ENCODE assay signal across 12 cellular contexts in genomic region chr18:70160075-70160678, GRCh38.
"Had no signal": no experiment of that assay in that cellular context is flagged by ENCODE, and none has a peak within 500 bp of the region (broad histone marks: within the 10 kb centered on the region; RNA-seq: fewer than 3 reads in every experiment).

No MANE protein-coding gene starts in this region.

- H3K27me3 Mint-ChIP-seq: activated CD4-positive, alpha-beta T cell treated with anti-CD3 and anti-CD28 coated beads, Interleukin-2, amount 10 ng/mL, durations not matched to agents 7 days and 5 days had no signal

- H3K4me3 ChIP-seq: cardiac muscle cell, ovary, upper lobe of left lung had no signal

- H3K36me3 ChIP-seq: ovary had no signal

- H3K4me1 ChIP-seq: upper lobe of left lung had no signal

- DNase-seq: activated CD4-positive, alpha-beta T cell treated with anti-CD3 and anti-CD28 coated beads, Interleukin-2, amount 10 ng/mL, durations not matched to agents 7 days and 5 days; activated naive CD4-positive, alpha-beta T cell; activated T-cell treated with anti-CD3 and anti-CD28 coated beads, Interleukin-2, amount 50 U/mL, for 72 hours; hippocampal formation; kidney glomerular epithelial cell; ovary; stimulated activated CD4-positive, alpha-beta T cell treated with anti-CD3 and anti-CD28 coated beads, Interleukin-12 subunit alpha, Interleukin-12 subunit beta, amount 100 ng/mL, for 4 hours; stimulated activated naive CD4-positive, alpha-beta T cell treated with Interleukin-2 at 50 U/mL for 16 hours; upper lobe of left lung had no signal

- H3K27me3 ChIP-seq: cardiac muscle cell, ovary, upper lobe of left lung had no signal

- H3K4me3 Mint-ChIP-seq: activated CD4-positive, alpha-beta T cell treated with anti-CD3 and anti-CD28 coated beads, Interleukin-2, amount 10 ng/mL, durations not matched to agents 7 days and 5 days; activated T-cell treated with anti-CD3 and anti-CD28 coated beads, Interleukin-2, amount 50 U/mL, for 72 hours; T-helper 1 cell treated with Interleukin-12 subunit alpha and Interleukin-12 subunit beta and Interleukin-4 antibody, amounts not matched to agents 30 μg/mL and 1 μg/mL, for 36 hours; WTC11 had no signal

- H3K27ac Mint-ChIP-seq: activated CD4-positive, alpha-beta T cell treated with anti-CD3 and anti-CD28 coated beads, Interleukin-2, amount 10 ng/mL, durations not matched to agents 7 days and 5 days; activated T-cell treated with anti-CD3 and anti-CD28 coated beads, Interleukin-2, amount 50 U/mL, for 72 hours; T-helper 1 cell treated with Interleukin-12 subunit alpha and Interleukin-12 subunit beta and Interleukin-4 antibody, amounts not matched to agents 30 μg/mL and 1 μg/mL, for 36 hours; WTC11 had no signal

- ATAC-seq: WTC11 had no signal

- H3K27ac ChIP-seq: cardiac muscle cell, ovary, upper lobe of left lung had no signal

- H3K9me3 ChIP-seq: ovary, upper lobe of left lung had no signal
